In genomic region chr4:2418652-2419571, GRCh38 we compare ENCODE assay signal across 8 cellular contexts. TPM values are rescaled to one million over a fixed set of nuclear protein-coding genes. Genes with fewer than 3 reads are reported as not detected.
DNase-seq lines count a peak whose midpoint lies in the region; ATAC-seq and TF ChIP-seq lines count a peak whose summit lies in the region.

CFAP99 (plus strand) TSS chr4:2418955.

- peak within 1 kb of the TSS; percentile 89 to 97 (median 90) for H3K4me3 Mint-ChIP-seq in CD8-positive, alpha-beta memory T cell
- peak within 1 kb of the TSS; percentile 94 for H3K4me3 Mint-ChIP-seq in memory B cell

- H3K27me3 ChIP-seq in CD8-positive, alpha-beta memory T cell (ENCODE audit: insufficient read depth, low read length, poor library complexity, severe bottlenecking), result peaks cover 8% of the 10 kb centered on the region
- H3K27me3 ChIP-seq in effector memory CD4-positive, alpha-beta T cell (replicated peaks; ENCODE audit: control insufficient read depth, insufficient read depth, low read length, poor library complexity, severe bottlenecking), result no peaks in the 10 kb centered on the region

- peak; percentile 91 to 99 (median 98) for DNase-seq in CD8-positive, alpha-beta memory T cell
- peak; percentile 99 for DNase-seq in GM20000 (ENCODE audit: low spot score)
- DNase-seq in HS-5 (ENCODE audit: low read depth), result peak; percentile 73
- peak; percentile 81 for DNase-seq in NK-92 (lab: John Stamatoyannopoulos, UW; ENCODE audit: unreplicated experiment)
- DNase-seq in activated CD8-positive, alpha-beta memory T cell treated with anti-CD3 and anti-CD28 coated beads for 24 hours, result peak; percentile 98
- peak; percentile 98 to 99 (median 99) for DNase-seq in effector memory CD4-positive, alpha-beta T cell
- DNase-seq in memory B cell (ENCODE audit: low spot score in 2 of 2), result peak; percentile 92 to 95
- peak; percentile 96 to 98 (median 98) for DNase-seq in stimulated activated CD4-positive, alpha-beta T cell treated with anti-CD3 and anti-CD28 coated beads, TNF-alpha, amount 100 ng/mL, for 48 hours (ENCODE audit: low read depth in 3 of 3)

- H3K9me3 Mint-ChIP-seq in CD8-positive, alpha-beta memory T cell, result no peaks in the 10 kb centered on the region
- H3K9me3 Mint-ChIP-seq in memory B cell, result no peaks in the 10 kb centered on the region

- no peaks in the 10 kb centered on the region for H3K36me3 ChIP-seq in CD8-positive, alpha-beta memory T cell (ENCODE audit: insufficient read depth, low read length)
- H3K36me3 ChIP-seq in effector memory CD4-positive, alpha-beta T cell (ENCODE audit: control insufficient read depth, insufficient read depth, low read length), result no peaks in the 10 kb centered on the region

- H3K4me1 Mint-ChIP-seq in CD8-positive, alpha-beta memory T cell, result peaks cover 37 to 50% (median 45%) of the 10 kb centered on the region in 3 donors
- peaks cover 29% of the 10 kb centered on the region for H3K4me1 Mint-ChIP-seq in memory B cell

- peak; percentile 91 for ATAC-seq in memory B cell (ENCODE audit: low read depth)

- peak within 1 kb of the TSS; percentile 87 to 100 (median 97) for H3K27ac Mint-ChIP-seq in CD8-positive, alpha-beta memory T cell
- H3K27ac Mint-ChIP-seq in memory B cell, result peak within 1 kb of the TSS; percentile 94

- no peaks in the 10 kb centered on the region for H3K9me3 ChIP-seq in CD8-positive, alpha-beta memory T cell (ENCODE audit: low read length)
- H3K9me3 ChIP-seq in effector memory CD4-positive, alpha-beta T cell (ENCODE audit: control insufficient read depth, low read length), result no peaks in the 10 kb centered on the region

- peaks cover 0 to 3% (median 0%) of the 10 kb centered on the region in 3 donors for H3K36me3 Mint-ChIP-seq in CD8-positive, alpha-beta memory T cell
- peaks cover 2% of the 10 kb centered on the region for H3K36me3 Mint-ChIP-seq in memory B cell

- peaks cover 4 to 12% of the 10 kb centered on the region in 2 donors for H3K27me3 Mint-ChIP-seq in CD8-positive, alpha-beta memory T cell
- H3K27me3 Mint-ChIP-seq in memory B cell, result peaks cover 30% of the 10 kb centered on the region

- peak within 1 kb of the TSS; percentile 55 for H3K4me3 ChIP-seq in CD8-positive, alpha-beta memory T cell (ENCODE audit: low read length)
- H3K4me3 ChIP-seq in effector memory CD4-positive, alpha-beta T cell (ENCODE audit: insufficient read depth, low read depth, low read length, poor library complexity, severe bottlenecking), result peak within 1 kb of the TSS; percentile 81

- POLR2A ChIA-PET in CD8-positive, alpha-beta memory T cell (lab: Charles Lee), result interaction anchor here (0.5 to 1.6 kb wide), 7 partner anchors 15 to 199 kb away, joined by 3 to 10 read pairs (median 4); partner anchors contain the start of genes FAM193A, HAUS3, MXD4 and POLN

- CTCF ChIA-PET in CD8-positive, alpha-beta memory T cell (lab: Charles Lee), result interaction anchor here (0.6 to 1.7 kb wide), 22 partner anchors 13 to 199 kb away, joined by 3 to 9 read pairs (median 4); partner anchors contain the start of genes FAM193A, HAUS3, MXD4 and POLN

- TF ChIP-seq CTCF in GM20000 (IDR thresholded peaks at IDR 0.05; ENCODE audit: extremely low read depth, missing control alignments), result no peak

- H3K4me1 ChIP-seq in CD8-positive, alpha-beta memory T cell (ENCODE audit: insufficient read depth, low read length), result peaks cover 32% of the 10 kb centered on the region
- peaks cover 35% of the 10 kb centered on the region for H3K4me1 ChIP-seq in effector memory CD4-positive, alpha-beta T cell (ENCODE audit: control insufficient read depth, insufficient read depth, low read length, poor library complexity, severe bottlenecking)

- H3K27ac ChIP-seq in CD8-positive, alpha-beta memory T cell (ENCODE audit: low read depth, low read length), result peak within 1 kb of the TSS; percentile 85
- peak within 1 kb of the TSS; percentile 92 for H3K27ac ChIP-seq in effector memory CD4-positive, alpha-beta T cell (ENCODE audit: insufficient read depth, low read length, poor library complexity, severe bottlenecking)

RNA-seq across cellular contexts. Expression of gene CFAP99, which starts in this region (rescaled TPM):
- under 1 TPM in 1 of 2 experiments, not detected in 1; 0.07 TPM for total RNA-seq in CD8-positive, alpha-beta memory T cell
- not detected for polyA plus RNA-seq in CD8-positive, alpha-beta memory T cell

Comparison
In these comparisons a context has a peak if more than half of its experiments do, and no peak if none do; other contexts are left out.
1. Peak in every context shown above with its lines: DNase-seq, ATAC-seq, H3K4me3 ChIP-seq and H3K27ac ChIP-seq.
2. Peak in DNase-seq, H3K4me3 ChIP-seq and H3K27ac ChIP-seq in CD8-positive, alpha-beta memory T cell; RNA of the gene not detected or under 1 TPM.